Comparison of ENCODE assay signal across 1 cellular context in genomic region chr18:32770181-32770650, GRCh38.
TF ChIP-seq lines count a peak whose summit lies in the region.

No MANE protein-coding gene starts in this region.

TF ChIP-seq in HepG2, 621 proteins besides CTCF, POLR2A, EP300 and RAD21 (continued from another document and continues in another):
- TF ChIP-seq AFF4 (CRISPR knock-in tag; IDR thresholded peaks at IDR 0.05) (no peak), PRMT3 (CRISPR knock-in tag; IDR thresholded peaks at IDR 0.05; ENCODE audit: borderline replicate concordance, low read depth) (no peak; the same call in none of the 2 replicates), SAP130 (CRISPR knock-in tag; IDR thresholded peaks at IDR 0.05; ENCODE audit: low read depth) (peak; percentile 31), PHF21A (CRISPR knock-in tag; IDR thresholded peaks at IDR 0.05) (no peak; the same call in 1 of the 2 replicates), TBL1XR1 (IDR thresholded peaks at IDR 0.05; ENCODE audit: borderline replicate concordance, low read length, partially characterized antibody) (no peak), AHR (CRISPR knock-in tag; IDR thresholded peaks at IDR 0.05) (no peak), SYNCRIP (IDR thresholded peaks at IDR 0.05; ENCODE audit: insufficient read depth, low read depth, low read length) (no peak), ZNF839 (CRISPR knock-in tag; IDR thresholded peaks at IDR 0.05; ENCODE audit: borderline replicate concordance) (no peak), SIN3B (IDR thresholded peaks at IDR 0.05; ENCODE audit: low read length) (no peak), TCF12 (IDR thresholded peaks at IDR 0.05) (no peak), TCF12 (CRISPR knock-in tag; IDR thresholded peaks at IDR 0.05) (0 out of 2 replicates have a peak, but pooled peaks have one; percentile 32), TOPORS (CRISPR knock-in tag; IDR thresholded peaks at IDR 0.05) (no peak), TFAP4 (IDR thresholded peaks at IDR 0.05; ENCODE audit: borderline replicate concordance, low read depth) (peak; percentile 87; the same call in 1 of the 2 replicates), ZNF580 (CRISPR knock-in tag; IDR thresholded peaks at IDR 0.05; ENCODE audit: borderline replicate concordance, low read depth) (no peak), ZNF563 (CRISPR knock-in tag; IDR thresholded peaks at IDR 0.05) (no peak), ARNT2 (CRISPR knock-in tag; IDR thresholded peaks at IDR 0.05; ENCODE audit: low read depth) (no peak), POLR2AphosphoS5 (IDR thresholded peaks at IDR 0.05; ENCODE audit: low read depth, low read length) (peak; percentile 49; the same call in 1 of the 2 replicates), CEBPZ (IDR thresholded peaks at IDR 0.05; ENCODE audit: low read length) (no peak), MED1 (CRISPR knock-in tag; IDR thresholded peaks at IDR 0.05) (peak; percentile 71), HCFC1 (IDR thresholded peaks at IDR 0.05; ENCODE audit: low read depth, low read length) (no peak), CBX5 (CRISPR knock-in tag; IDR thresholded peaks at IDR 0.05; ENCODE audit: borderline replicate concordance) (0 out of 2 replicates have a peak, but pooled peaks have one; percentile 5), DPF2 (CRISPR knock-in tag; IDR thresholded peaks at IDR 0.05; ENCODE audit: borderline replicate concordance, low read depth) (no peak), ZNF44 (CRISPR knock-in tag; IDR thresholded peaks at IDR 0.05) (no peak), ZBTB7A (CRISPR knock-in tag; IDR thresholded peaks at IDR 0.05) (no peak), JUND (CRISPR knock-in tag; IDR thresholded peaks at IDR 0.05) (0 out of 2 replicates have a peak, but pooled peaks have one; percentile 6), MED8 (CRISPR knock-in tag; IDR thresholded peaks at IDR 0.05; ENCODE audit: insufficient replicate concordance) (peak; percentile 15), PAX8 (CRISPR knock-in tag; IDR thresholded peaks at IDR 0.05; ENCODE audit: borderline replicate concordance) (no peak), ZNF292 (CRISPR knock-in tag; IDR thresholded peaks at IDR 0.05; ENCODE audit: borderline replicate concordance, low read depth) (no peak), AGO2 (optimal IDR thresholded peaks at IDR 0.05; ENCODE audit: low read depth, low read length) (peak; percentile 91), ZNF749 (CRISPR knock-in tag; IDR thresholded peaks at IDR 0.05; ENCODE audit: borderline replicate concordance) (no peak), ZNF232 (CRISPR knock-in tag; IDR thresholded peaks at IDR 0.05; ENCODE audit: borderline replicate concordance) (0 out of 2 replicates have a peak, but pooled peaks have one; percentile 39), ZBTB33 (CRISPR knock-in tag; IDR thresholded peaks at IDR 0.05) (no peak), PAF1 (CRISPR knock-in tag; IDR thresholded peaks at IDR 0.05) (no peak), ZNF704 (CRISPR knock-in tag; IDR thresholded peaks at IDR 0.05; ENCODE audit: borderline replicate concordance) (no peak), ZNF180 (CRISPR knock-in tag; IDR thresholded peaks at IDR 0.05; ENCODE audit: borderline replicate concordance, low read depth) (no peak), SMARCE1 (IDR thresholded peaks at IDR 0.05; ENCODE audit: borderline replicate concordance) (no peak), ZNF230 (CRISPR knock-in tag; IDR thresholded peaks at IDR 0.05) (no peak), ZNF746 (CRISPR knock-in tag; IDR thresholded peaks at IDR 0.05) (peak; percentile 60; the same call in 1 of the 2 replicates), ZSCAN31 (CRISPR knock-in tag; IDR thresholded peaks at IDR 0.05; ENCODE audit: low read depth) (peak; percentile 67), HOMEZ (CRISPR knock-in tag; IDR thresholded peaks at IDR 0.05; ENCODE audit: low read depth) (no peak), ZNF234 (CRISPR knock-in tag; conservative IDR thresholded peaks at IDR 0.05) (0 out of 2 replicates have a peak, but pooled peaks have one; percentile 53), TFDP2 (CRISPR knock-in tag; IDR thresholded peaks at IDR 0.05) (peak; percentile 12; the same call in 1 of the 2 replicates), ZNF513 (CRISPR knock-in tag; conservative IDR thresholded peaks at IDR 0.05) (no peak), GABPA (IDR thresholded peaks at IDR 0.05; ENCODE audit: low read depth, low read length) (no peak), GABPA (CRISPR knock-in tag; IDR thresholded peaks at IDR 0.05; ENCODE audit: low read depth) (no peak), MAX (IDR thresholded peaks at IDR 0.05) (peak; percentile 23), KDM5B (CRISPR knock-in tag; IDR thresholded peaks at IDR 0.05; ENCODE audit: borderline replicate concordance) (peak; percentile 56), KLF15 (CRISPR knock-in tag; IDR thresholded peaks at IDR 0.05; ENCODE audit: borderline replicate concordance) (0 out of 2 replicates have a peak, but pooled peaks have one; percentile 18), ZBTB25 (CRISPR knock-in tag; IDR thresholded peaks at IDR 0.05) (0 out of 2 replicates have a peak, but pooled peaks have one; percentile 10), ARNT (IDR thresholded peaks at IDR 0.05) (no peak)
